8 cellular contexts compared by ENCODE assay signal in genomic region chr10:102133373-102134195, GRCh38. TPM values are rescaled to one million over a fixed set of nuclear protein-coding genes. Genes with fewer than 3 reads are reported as not detected.
A peak's percentile ranks its signal among the peaks of the same experiment; 100 is the strongest.
DNase-seq lines count a peak whose midpoint lies in the region; ATAC-seq and TF ChIP-seq lines count a peak whose summit lies in the region.

No MANE protein-coding gene starts in this region.

- TF ChIP-seq CTCF in HFFc6 (IDR thresholded peaks at IDR 0.05) (no peak), OCI-LY3 (IDR thresholded peaks at IDR 0.05; ENCODE audit: low read depth, low read length) (no peak), foreskin fibroblast (IDR thresholded peaks at IDR 0.05; ENCODE audit: low read depth, low read length) (no peak), nephron (IDR thresholded peaks at IDR 0.05; ENCODE audit: unreplicated experiment in 3 of 3) (no peak)

- H3K9me3 Mint-ChIP-seq in HFFc6, result no peaks in the 10 kb centered on the region
- H3K9me3 Mint-ChIP-seq in activated T-helper 2 cell treated with anti-CD3 and anti-CD28 coated beads, Interferon-gamma antibody, Interleukin-2, Interleukin-4, amounts not matched to agents 10 μg/mL and 5 μg/mL and 100 μg/mL, durations not matched to agents 14 hours and 24 hours and 36 hours, result no peaks in the 10 kb centered on the region
- H3K9me3 Mint-ChIP-seq in nephron, result no peaks in the 10 kb centered on the region

- peak; percentile 86 for DNase-seq in CMK (ENCODE audit: low read depth)
- peak; percentile 71 for DNase-seq in HFFc6
- DNase-seq in activated T-helper 2 cell treated with anti-CD3 and anti-CD28 coated beads, Interferon-gamma antibody, Interleukin-2, Interleukin-4, amounts not matched to agents 10 μg/mL and 5 μg/mL and 100 μg/mL, durations not matched to agents 14 hours and 24 hours and 36 hours (ENCODE audit: low spot score), result peak; percentile 46
- DNase-seq in foreskin fibroblast, result peak; percentile 69 to 89

- ATAC-seq in HG03520 (IDR thresholded peaks at IDR 0.05; ENCODE audit: unreplicated experiment), result no peak

- H3K9me3 ChIP-seq in OCI-LY3 (ENCODE audit: insufficient read depth, low read length), result no peaks in the 10 kb centered on the region
- no peaks in the 10 kb centered on the region for H3K9me3 ChIP-seq in stomach smooth muscle (ENCODE audit: control insufficient read depth in 2 of 2, low read length in 2 of 2)

- H3K27ac ChIP-seq in OCI-LY3 (ENCODE audit: low read length), result peak overlapping the region; percentile 78
- peak overlapping the region; percentile 87 for H3K27ac ChIP-seq in stomach smooth muscle (ENCODE audit: low read length)

- peak overlapping the region; percentile 97 for H3K4me2 ChIP-seq in OCI-LY3 (ENCODE audit: low read length)

- H3K27ac Mint-ChIP-seq in HFFc6, result peak overlapping the region; percentile 95
- peak overlapping the region; percentile 98 for H3K27ac Mint-ChIP-seq in activated T-helper 2 cell treated with anti-CD3 and anti-CD28 coated beads, Interferon-gamma antibody, Interleukin-2, Interleukin-4, amounts not matched to agents 10 μg/mL and 5 μg/mL and 100 μg/mL, durations not matched to agents 14 hours and 24 hours and 36 hours
- peak overlapping the region; percentile 93 to 97 (median 96) for H3K27ac Mint-ChIP-seq in nephron

- H3K4me3 ChIP-seq in OCI-LY3 (ENCODE audit: low read length) (peak overlapping the region; percentile 100), foreskin fibroblast (ENCODE audit: low read depth in 1 of 2, low read length in 2 of 2) (peak overlapping the region; percentile 89 to 97), stomach smooth muscle (ENCODE audit: low read length in 2 of 2) (peak overlapping the region; percentile 74 to 88)

- peaks cover 25% of the 10 kb centered on the region for H3K36me3 Mint-ChIP-seq in HFFc6 (ENCODE audit: low read depth)
- H3K36me3 Mint-ChIP-seq in activated T-helper 2 cell treated with anti-CD3 and anti-CD28 coated beads, Interferon-gamma antibody, Interleukin-2, Interleukin-4, amounts not matched to agents 10 μg/mL and 5 μg/mL and 100 μg/mL, durations not matched to agents 14 hours and 24 hours and 36 hours (ENCODE audit: low read depth), result peaks cover 47% of the 10 kb centered on the region
- H3K36me3 Mint-ChIP-seq in nephron (ENCODE audit: low read depth), result peaks cover 7% of the 10 kb centered on the region

- H3K4me3 Mint-ChIP-seq in HFFc6, result peak overlapping the region; percentile 99
- H3K4me3 Mint-ChIP-seq in activated T-helper 2 cell treated with anti-CD3 and anti-CD28 coated beads, Interferon-gamma antibody, Interleukin-2, Interleukin-4, amounts not matched to agents 10 μg/mL and 5 μg/mL and 100 μg/mL, durations not matched to agents 14 hours and 24 hours and 36 hours (ENCODE audit: low read depth), result peak overlapping the region; percentile 95
- peak overlapping the region; percentile 93 to 98 (median 96) for H3K4me3 Mint-ChIP-seq in nephron

- intact Hi-C loops in activated T-helper 2 cell treated with anti-CD3 and anti-CD28 coated beads, Interferon-gamma antibody, Interleukin-2, Interleukin-4, amounts not matched to agents 10 μg/mL and 5 μg/mL and 100 μg/mL, durations not matched to agents 14 hours and 24 hours and 36 hours (cut with micrococcal nuclease), result loop anchor here (5.0 to 10.0 kb wide), 2 partner anchors 264 to 511 kb away; partner anchors contain the start of genes NFKB2 and TRIM8

- H3K4me1 ChIP-seq in OCI-LY3 (ENCODE audit: low read length), result peaks cover 43% of the 10 kb centered on the region
- peaks cover 21% of the 10 kb centered on the region for H3K4me1 ChIP-seq in stomach smooth muscle (ENCODE audit: control insufficient read depth, insufficient read depth, low read length)

- H2AFZ ChIP-seq in OCI-LY3 (ENCODE audit: low read depth, low read length), result no peak overlapping the region

- H3K9ac ChIP-seq in OCI-LY3 (ENCODE audit: low read length), result peak overlapping the region; percentile 95
- peak overlapping the region; percentile 78 to 97 for H3K9ac ChIP-seq in stomach smooth muscle (ENCODE audit: low read length in 2 of 2)

- H3K27me3 Mint-ChIP-seq in HFFc6 (ENCODE audit: insufficient read depth) (no peaks in the 10 kb centered on the region), nephron (ENCODE audit: low read depth) (peaks cover 3% of the 10 kb centered on the region)
- H3K27me3 Mint-ChIP-seq in activated T-helper 2 cell treated with anti-CD3 and anti-CD28 coated beads, Interferon-gamma antibody, Interleukin-2, Interleukin-4, amounts not matched to agents 10 μg/mL and 5 μg/mL and 100 μg/mL, durations not matched to agents 14 hours and 24 hours and 36 hours (ENCODE audit: low read depth), result no peaks in the 10 kb centered on the region

- H3K79me2 ChIP-seq in OCI-LY3 (ENCODE audit: low read length), result peaks cover 64% of the 10 kb centered on the region

- H4K20me1 ChIP-seq in OCI-LY3 (ENCODE audit: insufficient read depth, low read length), result peaks cover 35% of the 10 kb centered on the region

- peaks cover 49% of the 10 kb centered on the region for H3K4me1 Mint-ChIP-seq in HFFc6 (ENCODE audit: low read depth)
- peaks cover 26% of the 10 kb centered on the region for H3K4me1 Mint-ChIP-seq in activated T-helper 2 cell treated with anti-CD3 and anti-CD28 coated beads, Interferon-gamma antibody, Interleukin-2, Interleukin-4, amounts not matched to agents 10 μg/mL and 5 μg/mL and 100 μg/mL, durations not matched to agents 14 hours and 24 hours and 36 hours (ENCODE audit: low read depth)
- H3K4me1 Mint-ChIP-seq in nephron, result peaks cover 45% of the 10 kb centered on the region

- H3K36me3 ChIP-seq in OCI-LY3 (replicated peaks; ENCODE audit: low read depth, low read length) (peaks cover 28% of the 10 kb centered on the region), stomach smooth muscle (ENCODE audit: control insufficient read depth in 2 of 2, insufficient read depth in 2 of 2, low read length in 2 of 2) (peaks cover 9 to 10% of the 10 kb centered on the region in 2 donors)

- H3K27me3 ChIP-seq in OCI-LY3 (ENCODE audit: low read depth, low read length) (no peaks in the 10 kb centered on the region), stomach smooth muscle (ENCODE audit: control insufficient read depth in 1 of 2, insufficient read depth in 2 of 2, low read length in 2 of 2) (no peaks in the 10 kb centered on the region)

RNA-seq across cellular contexts. Expression of gene PPRC1, which starts 0.7 kb away (rescaled TPM):
- total RNA-seq in HFFc6 (2021; fragmentation: NEBNext Ultra II Directional; extraction: Animal tissue kit (Norgen Biotek cat#: 25700)), result 10 to 100 TPM; 49.4 to 56.6 (median 53.8) TPM
- 91.3 and 94.1 TPM in 2 replicates for total RNA-seq in activated T-helper 2 cell treated with anti-CD3 and anti-CD28 coated beads, Interferon-gamma antibody, Interleukin-2, Interleukin-4, amounts not matched to agents 10 μg/mL and 5 μg/mL and 100 μg/mL, durations not matched to agents 14 hours and 24 hours and 36 hours

RNA-seq across cellular contexts. Expression of gene LDB1, which starts 13.4 kb away (rescaled TPM):
- 10 to 100 TPM; 51.6 to 64.8 (median 59.3) TPM for total RNA-seq in HFFc6 (2021; fragmentation: NEBNext Ultra II Directional; extraction: Animal tissue kit (Norgen Biotek cat#: 25700))
- total RNA-seq in activated T-helper 2 cell treated with anti-CD3 and anti-CD28 coated beads, Interferon-gamma antibody, Interleukin-2, Interleukin-4, amounts not matched to agents 10 μg/mL and 5 μg/mL and 100 μg/mL, durations not matched to agents 14 hours and 24 hours and 36 hours, result 71.8 and 74.8 TPM in 2 replicates

RNA-seq across cellular contexts. Expression of gene NOLC1, which starts 18.6 kb away (rescaled TPM):
- 10 to 100 TPM; 47.6 to 62.2 (median 58.4) TPM for total RNA-seq in HFFc6 (2021; fragmentation: NEBNext Ultra II Directional; extraction: Animal tissue kit (Norgen Biotek cat#: 25700))
- total RNA-seq in activated T-helper 2 cell treated with anti-CD3 and anti-CD28 coated beads, Interferon-gamma antibody, Interleukin-2, Interleukin-4, amounts not matched to agents 10 μg/mL and 5 μg/mL and 100 μg/mL, durations not matched to agents 14 hours and 24 hours and 36 hours, result 195 and 196 TPM in 2 replicates
